Comparison of ENCODE assay signal across 8 cellular contexts in genomic region chr11:62601114-62601363, GRCh38. TPM values are rescaled to one million over a fixed set of nuclear protein-coding genes. Genes with fewer than 3 reads are reported as not detected.
A peak's percentile ranks its signal among the peaks of the same experiment; 100 is the strongest.
DNase-seq lines count a peak whose midpoint lies in the region; ATAC-seq lines count a peak whose summit lies in the region.

No MANE protein-coding gene starts in this region.

- peak overlapping the region; percentile 98 for H4K91ac ChIP-seq in trophoblast cell (ENCODE audit: low read depth, low read length)

- peak overlapping the region; percentile 93 for H4K8ac ChIP-seq in trophoblast cell (ENCODE audit: low read depth, low read length)

- peaks cover 11% of the 10 kb centered on the region for H3K79me2 ChIP-seq in trophoblast cell (ENCODE audit: control insufficient read depth, insufficient read depth, low read length, poor library complexity)

- peak overlapping the region; percentile 96 for H3K18ac ChIP-seq in trophoblast cell (ENCODE audit: low read length)

- peak overlapping the region; percentile 63 for H3K4me2 ChIP-seq in trophoblast cell (ENCODE audit: low read length)

- H3K79me1 ChIP-seq in trophoblast cell (ENCODE audit: low read length), result peaks cover 21% of the 10 kb centered on the region

- H2BK120ac ChIP-seq in trophoblast cell (ENCODE audit: insufficient read depth, low read length, poor library complexity), result peak overlapping the region; percentile 88

- H2AK5ac ChIP-seq in trophoblast cell (ENCODE audit: low read length), result peak overlapping the region; percentile 38

- H3K36me3 Mint-ChIP-seq in activated T-cell treated with anti-CD3 and anti-CD28 coated beads, Interleukin-2, amount 50 U/mL, for 72 hours (ENCODE audit: insufficient read depth in 2 of 2), result peaks cover 28 to 48% of the 10 kb centered on the region in 2 donors

- H3K9me3 Mint-ChIP-seq in activated T-cell treated with anti-CD3 and anti-CD28 coated beads, Interleukin-2, amount 50 U/mL, for 72 hours, result no peaks in the 10 kb centered on the region

- H3K9ac ChIP-seq in trophoblast cell (ENCODE audit: low read length), result peak overlapping the region; percentile 98

- DNase-seq in activated T-cell treated with anti-CD3 and anti-CD28 coated beads, Interleukin-2, amount 50 U/mL, for 72 hours, result peak; percentile 67 to 68
- DNase-seq in glomerular visceral epithelial cell (ENCODE audit: extremely low spot score), result peak; percentile 37
- peak in 1 of 2 donors; percentile 34 for DNase-seq in trophoblast cell
- DNase-seq in NK-92 treated with Interleukin-12 subunit alpha and Interleukin-12 subunit beta, amount 100 ng/mL, for 24 hours (lab: John Stamatoyannopoulos, UW), result no peak

- H2BK12ac ChIP-seq in trophoblast cell (ENCODE audit: low read length), result no peak overlapping the region

- no peaks in the 10 kb centered on the region for H3K27me3 ChIP-seq in trophoblast cell (ENCODE audit: insufficient read depth, low read length)

- no CpG with 5 or more reads among the region's 31 CpGs for WGBS in trophoblast cell (ENCODE audit: extremely low coverage, insufficient coverage, insufficient read length)

- H3K9me3 ChIP-seq in trophoblast cell (ENCODE audit: insufficient read depth, low read depth, low read length), result no peaks in the 10 kb centered on the region

- peaks cover 10 to 13% of the 10 kb centered on the region in 2 experiments for H3K4me1 ChIP-seq in trophoblast cell (ENCODE audit: control insufficient read depth in 1 of 2, insufficient read depth in 2 of 2, low read length in 2 of 2)

- peak overlapping the region; percentile 96 for H3K27ac ChIP-seq in trophoblast cell (ENCODE audit: low read depth, low read length)

- no peaks in the 10 kb centered on the region for H3K27me3 Mint-ChIP-seq in activated T-cell treated with anti-CD3 and anti-CD28 coated beads, Interleukin-2, amount 50 U/mL, for 72 hours (ENCODE audit: low read depth)

- ATAC-seq in HG03457 (IDR thresholded peaks at IDR 0.05; ENCODE audit: unreplicated experiment), result peak; percentile 8
- peak; percentile 25 to 34 for ATAC-seq in activated T-cell treated with anti-CD3 and anti-CD28 coated beads, Interleukin-2, amount 50 U/mL, for 72 hours (replicated peaks in 1 of 2)
- no peak for ATAC-seq in HG02588 (IDR thresholded peaks at IDR 0.05; ENCODE audit: unreplicated experiment)
- no peak for ATAC-seq in HG03432 (IDR thresholded peaks at IDR 0.05; ENCODE audit: unreplicated experiment)

- H3K4me3 ChIP-seq in GM08714 (ENCODE audit: low read length) (peak overlapping the region; percentile 96), trophoblast cell (ENCODE audit: low read depth, low read length) (peak overlapping the region; percentile 97)

- peak overlapping the region; percentile 90 for H3K27ac Mint-ChIP-seq in activated T-cell treated with anti-CD3 and anti-CD28 coated beads, Interleukin-2, amount 50 U/mL, for 72 hours

- peaks cover 40 to 42% of the 10 kb centered on the region in 2 experiments for H3K36me3 ChIP-seq in trophoblast cell (ENCODE audit: control insufficient read depth in 1 of 2, insufficient read depth in 2 of 2, low read length in 2 of 2)

- H3K4me1 Mint-ChIP-seq in activated T-cell treated with anti-CD3 and anti-CD28 coated beads, Interleukin-2, amount 50 U/mL, for 72 hours (ENCODE audit: low read depth), result peaks cover 55% of the 10 kb centered on the region

- H3K4me3 Mint-ChIP-seq in activated T-cell treated with anti-CD3 and anti-CD28 coated beads, Interleukin-2, amount 50 U/mL, for 72 hours, result peak overlapping the region; percentile 93 to 98

- peak overlapping the region; percentile 51 for H2AFZ ChIP-seq in trophoblast cell (ENCODE audit: insufficient read depth, low read length, poor library complexity)

- peak overlapping the region; percentile 97 for H3K14ac ChIP-seq in trophoblast cell (ENCODE audit: low read length)

- H3K23ac ChIP-seq in trophoblast cell (ENCODE audit: low read length), result no peak overlapping the region

- H3K4ac ChIP-seq in trophoblast cell (ENCODE audit: low read depth, low read length), result peak overlapping the region; percentile 97

- H4K12ac ChIP-seq in trophoblast cell (ENCODE audit: low read depth, low read length), result peak overlapping the region; percentile 93

- peak overlapping the region; percentile 86 for H2BK5ac ChIP-seq in trophoblast cell (ENCODE audit: low read depth, low read length, poor library complexity)

RNA-seq across cellular contexts. Expression of gene MTA2, which starts 0.6 kb away (rescaled TPM):
- 100 to 1,000 TPM; 173 to 241 TPM for total RNA-seq in activated T-cell treated with anti-CD3 and anti-CD28 coated beads, Interleukin-2, amount 50 U/mL, for 72 hours
- 70.5 and 71.0 TPM in 2 replicates for polyA plus RNA-seq in trophoblast cell (2013)

RNA-seq across cellular contexts. Expression of gene TUT1, which starts 9.7 kb away (rescaled TPM):
- 10 to 100 TPM; 32.8 to 36.8 TPM for total RNA-seq in activated T-cell treated with anti-CD3 and anti-CD28 coated beads, Interleukin-2, amount 50 U/mL, for 72 hours
- 11.3 and 11.8 TPM in 2 replicates for polyA plus RNA-seq in trophoblast cell (2013)

RNA-seq across cellular contexts. Expression of gene EML3, which starts 11.5 kb away (rescaled TPM):
- 100 to 1,000 TPM; 132 to 148 TPM for total RNA-seq in activated T-cell treated with anti-CD3 and anti-CD28 coated beads, Interleukin-2, amount 50 U/mL, for 72 hours
- 33.4 and 36.1 TPM in 2 replicates for polyA plus RNA-seq in trophoblast cell (2013)

RNA-seq across cellular contexts. Expression of gene ROM1, which starts 12.0 kb away (rescaled TPM):
- 1 to 10 TPM; 5.1 to 6.7 TPM for total RNA-seq in activated T-cell treated with anti-CD3 and anti-CD28 coated beads, Interleukin-2, amount 50 U/mL, for 72 hours
- 0.62 TPM in 2 replicates for polyA plus RNA-seq in trophoblast cell (2013)

RNA-seq across cellular contexts. Expression of gene B3GAT3, which starts 20.7 kb away (rescaled TPM):
- total RNA-seq in activated T-cell treated with anti-CD3 and anti-CD28 coated beads, Interleukin-2, amount 50 U/mL, for 72 hours, result 10 to 100 TPM; 72.2 to 79.9 TPM
- 17.2 and 17.8 TPM in 2 replicates for polyA plus RNA-seq in trophoblast cell (2013)

Comparison
In these comparisons a context has a peak if more than half of its experiments do, and no peak if none do; other contexts are left out.
1. ATAC-seq: peak in HG03457 (single experiment) and activated T-cell treated with anti-CD3 and anti-CD28 coated beads, Interleukin-2, amount 50 U/mL, for 72 hours (2 of 2); none in HG02588 (single experiment) and HG03432 (single experiment).